ENCODE assay signal across 12 cellular contexts in the genomic region with DNA sequence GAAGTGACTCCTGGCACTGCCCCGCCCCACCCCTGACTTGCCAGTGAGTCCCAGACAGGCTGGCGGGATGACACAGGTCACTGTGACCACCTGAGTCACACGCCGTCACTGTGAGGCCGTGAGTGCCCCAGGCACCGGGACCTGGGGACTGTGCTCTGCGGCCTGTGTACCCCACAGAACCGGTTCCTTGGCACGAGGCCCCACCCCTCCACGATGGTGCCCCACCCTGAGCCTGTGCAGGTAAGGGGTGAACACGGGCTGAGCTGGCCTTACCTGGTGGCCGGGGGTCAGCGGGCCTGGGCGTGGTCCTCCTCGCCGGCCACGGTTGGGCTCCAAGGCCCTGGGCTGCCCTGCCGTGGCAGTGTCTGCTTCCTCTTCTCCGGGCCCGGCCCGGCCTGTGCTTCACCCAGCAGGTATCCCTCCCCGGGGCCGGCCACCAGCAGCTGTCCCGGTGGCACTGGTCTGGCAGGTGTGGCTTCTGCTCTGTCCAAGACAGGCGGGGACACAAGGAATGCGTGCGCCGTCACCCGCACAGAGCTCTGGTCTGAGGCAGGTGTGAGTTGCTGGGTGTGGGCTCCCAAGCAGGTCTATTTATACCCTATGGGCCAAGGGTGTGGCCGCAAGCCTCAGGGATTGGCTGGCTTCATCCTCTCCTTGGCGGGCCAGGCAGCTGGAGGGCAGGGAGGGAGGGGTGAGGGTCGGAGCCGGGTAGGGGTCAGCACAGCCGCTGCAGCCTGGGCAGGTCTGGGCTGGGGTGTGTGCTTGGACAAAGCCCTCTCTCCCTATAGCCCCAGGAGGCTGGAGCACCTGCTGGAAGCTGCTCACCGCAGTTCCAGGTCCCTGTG. TPM values are rescaled to one million over a fixed set of nuclear protein-coding genes. Genes with fewer than 3 reads are reported as not detected.
A peak's percentile ranks its signal among the peaks of the same experiment; 100 is the strongest.
DNase-seq lines count a peak whose midpoint lies in the region; TF ChIP-seq lines count a peak whose summit lies in the region.
"Had no signal": no experiment of that assay in that cellular context is flagged by ENCODE, and none has a peak within 500 bp of the region (broad histone marks: within the 10 kb centered on the region; RNA-seq: fewer than 3 reads in every experiment).

A gene (minus strand): TSS at position 564 of the 845 bp plus-strand sequence. CDS start 1,740 bp downstream, outside the sequence.

- H3K27ac Mint-ChIP-seq in neural progenitor cell = peak within 1 kb of the TSS; percentile 97

- H3K9ac ChIP-seq in colonic mucosa (ENCODE audit: low read depth in 2 of 2, low read length in 2 of 2) (peak within 1 kb of the TSS; percentile 46 to 55), neural progenitor cell (no peak within 1 kb of the TSS)

- TF ChIP-seq POLR2A in testis (IDR thresholded peaks at IDR 0.05) = no peak

- H3K27me3 ChIP-seq in colonic mucosa (peaks cover 4% of the 10 kb centered on the region), neural progenitor cell (peaks cover 42% of the 10 kb centered on the region), testis (no peaks in the 10 kb centered on the region)

- H3K27me3 Mint-ChIP-seq in neural progenitor cell (ENCODE audit: insufficient read depth, low read depth) = peaks cover 9% of the 10 kb centered on the region

- H3K4me1 ChIP-seq in colonic mucosa (peaks cover 5% of the 10 kb centered on the region), neural progenitor cell (no peaks in the 10 kb centered on the region), testis (peaks cover 6% of the 10 kb centered on the region)

- H3K9me3 Mint-ChIP-seq in neural progenitor cell = no peaks in the 10 kb centered on the region

- no peaks in the 10 kb centered on the region for H3K36me3 Mint-ChIP-seq in neural progenitor cell

- WGBS in testis, 2 donors = 81 to 86% methylated on average over 8 to 34 of the region's 35 CpGs

- no peaks in the 10 kb centered on the region for H3K36me3 ChIP-seq in colonic mucosa
- H3K36me3 ChIP-seq in neural progenitor cell = no peaks in the 10 kb centered on the region
- no peaks in the 10 kb centered on the region for H3K36me3 ChIP-seq in testis (ENCODE audit: low read depth, missing control alignments)

- H3K4me2 ChIP-seq in neural progenitor cell = no peak within 1 kb of the TSS

- no peaks in the 10 kb centered on the region for H4K20me1 ChIP-seq in neural progenitor cell (ENCODE audit: low read depth)

- H3K9me3 ChIP-seq in colonic mucosa = no peaks in the 10 kb centered on the region
- no peaks in the 10 kb centered on the region for H3K9me3 ChIP-seq in neural progenitor cell (ENCODE audit: low read depth)
- no peaks in the 10 kb centered on the region for H3K9me3 ChIP-seq in testis

- peak within 1 kb of the TSS; percentile 28 for H3K4me3 ChIP-seq in colonic mucosa
- H3K4me3 ChIP-seq in neural progenitor cell = no peak within 1 kb of the TSS
- H3K4me3 ChIP-seq in testis = no peak within 1 kb of the TSS

- intact Hi-C loops in colonic mucosa (cut with DNase I) = no loop called here
- intact Hi-C loops in testis (cut with DNase I; ENCODE audit: low total_unique reads) = no loop called here

- H3F3A ChIP-seq in neural progenitor cell (ENCODE audit: low read depth) = peaks cover 9% of the 10 kb centered on the region

- H2AFZ ChIP-seq in neural progenitor cell (replicated peaks) = no peak within 1 kb of the TSS

- H3K4me1 Mint-ChIP-seq in neural progenitor cell = peaks cover 13% of the 10 kb centered on the region

- TF ChIP-seq CTCF in colonic mucosa (IDR thresholded peaks at IDR 0.05) (no peak), neural progenitor cell (IDR thresholded peaks at IDR 0.05) (no peak), testis (IDR thresholded peaks at IDR 0.05) (no peak)

- no peaks in the 10 kb centered on the region for H3K79me2 ChIP-seq in neural progenitor cell (ENCODE audit: low read depth)

- peak; percentile 22 for DNase-seq in DMS53 treated with DMSO at 0.1 percent for 48 hours (lab: John Stamatoyannopoulos, UW; ENCODE audit: unreplicated experiment)
- peak; percentile 40 for DNase-seq in NCI-H146 treated with DMSO at 0.1 percent for 48 hours (lab: John Stamatoyannopoulos, UW; ENCODE audit: unreplicated experiment)
- DNase-seq in colonic mucosa = peak; percentile 89
- no peak for DNase-seq in neural progenitor cell (ENCODE audit: low spot score)
- DNase-seq in testis = no peak
- DNase-seq in NAMALWA (ENCODE audit: low spot score) = no peak
- DNase-seq in stimulated activated CD4-positive, alpha-beta T cell treated with anti-CD3 and anti-CD28 coated beads, Interleukin-12 subunit alpha, Interleukin-12 subunit beta, amount 100 ng/mL, for 4 hours = no peak
- no peak for DNase-seq in SKM-1 (lab: John Stamatoyannopoulos, UW; ENCODE audit: unreplicated experiment)
- DNase-seq: DMS 273 treated with DMSO at 0.1 percent for 48 hours, NCI-H524 had no signal

- no peak within 1 kb of the TSS for H3K4me3 Mint-ChIP-seq in neural progenitor cell

- peak within 1 kb of the TSS; percentile 77 for H3K27ac ChIP-seq in colonic mucosa
- H3K27ac ChIP-seq in neural progenitor cell = no peak within 1 kb of the TSS
- H3K27ac ChIP-seq in testis = no peak within 1 kb of the TSS

RNA-seq across cellular contexts. Expression of the gene that starts here (rescaled TPM):
- total RNA-seq in colonic mucosa = 1 to 10 TPM; 5.1 to 5.7 TPM
- total RNA-seq in neural progenitor cell (ENCODE audit: low replicate concordance) = not detected in 2 replicates
- under 1 TPM; 0.19 to 0.31 TPM for total RNA-seq in testis
- polyA plus RNA-seq in testis (ENCODE audit: insufficient read depth, low read depth, low replicate concordance) = not detected
- total RNA-seq: lung microvascular endothelial cell; T-helper 2 cell treated with Interferon-gamma antibody and Interleukin-4, amounts not matched to agents 100 ng/mL and 5 ng/mL, for 36 hours had no signal

Comparison
In these comparisons a context has a peak if more than half of its experiments do, and no peak if none do; other contexts are left out.
1. DNase-seq: peak in DMS53 treated with DMSO at 0.1 percent for 48 hours (single experiment), NCI-H146 treated with DMSO at 0.1 percent for 48 hours (single experiment) and colonic mucosa (single experiment); none in neural progenitor cell (single experiment), testis (single experiment), NAMALWA (single experiment), stimulated activated CD4-positive, alpha-beta T cell treated with anti-CD3 and anti-CD28 coated beads, Interleukin-12 subunit alpha, Interleukin-12 subunit beta, amount 100 ng/mL, for 4 hours (single experiment) and SKM-1 (single experiment).